ENCODE assay signal across 8 cellular contexts in genomic region chr1:50422946-50423669, GRCh38. TPM values are rescaled to one million over a fixed set of nuclear protein-coding genes. Genes with fewer than 3 reads are reported as not detected.
DNase-seq lines count a peak whose midpoint lies in the region; ATAC-seq and FAIRE-seq lines count a peak whose summit lies in the region.

DMRTA2 (minus strand) TSS chr1:50423443; CDS start chr1:50421536, 1,907 bp downstream.

- peak within 1 kb of the TSS; percentile 65 for H3K27ac Mint-ChIP-seq in activated T-helper 2 cell treated with anti-CD3 and anti-CD28 coated beads, Interferon-gamma antibody, Interleukin-2, Interleukin-4, amounts not matched to agents 10 μg/mL and 5 μg/mL and 100 μg/mL, durations not matched to agents 14 hours and 24 hours and 36 hours
- H3K27ac Mint-ChIP-seq in stimulated activated memory B cell treated with anti-CD40 and anti-IgM and Interleukin-4, amounts not matched to agents 10 μg/mL and 1 μg/mL and 100 μg/mL, for 72 hours: no peak within 1 kb of the TSS

- peak within 1 kb of the TSS; percentile 56 for H3K4me3 ChIP-seq in iPS-15b (ENCODE audit: low read depth, low read length)

- peaks cover 2% of the 10 kb centered on the region for H3K4me1 ChIP-seq in iPS-15b (ENCODE audit: control insufficient read depth, insufficient read depth, low read length)

- ATAC-seq in stimulated activated memory B cell treated with anti-CD40 and anti-IgM and Interleukin-4, amounts not matched to agents 10 μg/mL and 1 μg/mL and 100 μg/mL, for 72 hours: no peak
- ATAC-seq in GM18858 (IDR thresholded peaks at IDR 0.05; ENCODE audit: unreplicated experiment) (no peak), HG03342 (IDR thresholded peaks at IDR 0.05; ENCODE audit: unreplicated experiment) (no peak)

- no peaks in the 10 kb centered on the region for H3K36me3 Mint-ChIP-seq in activated T-helper 2 cell treated with anti-CD3 and anti-CD28 coated beads, Interferon-gamma antibody, Interleukin-2, Interleukin-4, amounts not matched to agents 10 μg/mL and 5 μg/mL and 100 μg/mL, durations not matched to agents 14 hours and 24 hours and 36 hours (ENCODE audit: low read depth)
- H3K36me3 Mint-ChIP-seq in stimulated activated memory B cell treated with anti-CD40 and anti-IgM and Interleukin-4, amounts not matched to agents 10 μg/mL and 1 μg/mL and 100 μg/mL, for 72 hours: no peaks in the 10 kb centered on the region

- H3K4me3 Mint-ChIP-seq in activated T-helper 2 cell treated with anti-CD3 and anti-CD28 coated beads, Interferon-gamma antibody, Interleukin-2, Interleukin-4, amounts not matched to agents 10 μg/mL and 5 μg/mL and 100 μg/mL, durations not matched to agents 14 hours and 24 hours and 36 hours (ENCODE audit: low read depth): peak within 1 kb of the TSS; percentile 68
- peak within 1 kb of the TSS; percentile 73 for H3K4me3 Mint-ChIP-seq in stimulated activated memory B cell treated with anti-CD40 and anti-IgM and Interleukin-4, amounts not matched to agents 10 μg/mL and 1 μg/mL and 100 μg/mL, for 72 hours

- H3K9me3 Mint-ChIP-seq in activated T-helper 2 cell treated with anti-CD3 and anti-CD28 coated beads, Interferon-gamma antibody, Interleukin-2, Interleukin-4, amounts not matched to agents 10 μg/mL and 5 μg/mL and 100 μg/mL, durations not matched to agents 14 hours and 24 hours and 36 hours: no peaks in the 10 kb centered on the region
- H3K9me3 Mint-ChIP-seq in stimulated activated memory B cell treated with anti-CD40 and anti-IgM and Interleukin-4, amounts not matched to agents 10 μg/mL and 1 μg/mL and 100 μg/mL, for 72 hours: peaks cover 5% of the 10 kb centered on the region

- peaks cover 26% of the 10 kb centered on the region for H3K4me1 Mint-ChIP-seq in activated T-helper 2 cell treated with anti-CD3 and anti-CD28 coated beads, Interferon-gamma antibody, Interleukin-2, Interleukin-4, amounts not matched to agents 10 μg/mL and 5 μg/mL and 100 μg/mL, durations not matched to agents 14 hours and 24 hours and 36 hours (ENCODE audit: low read depth)
- H3K4me1 Mint-ChIP-seq in stimulated activated memory B cell treated with anti-CD40 and anti-IgM and Interleukin-4, amounts not matched to agents 10 μg/mL and 1 μg/mL and 100 μg/mL, for 72 hours: peaks cover 51% of the 10 kb centered on the region

- DNase-seq in GM03348 (ENCODE audit: low spot score) (peak; percentile 61), NCI-H1105 (lab: John Stamatoyannopoulos, UW) (peak; percentile 91), GM19239 (ENCODE audit: insufficient read length, low spot score) (no peak)
- no peak for DNase-seq in activated T-helper 2 cell treated with anti-CD3 and anti-CD28 coated beads, Interferon-gamma antibody, Interleukin-2, Interleukin-4, amounts not matched to agents 10 μg/mL and 5 μg/mL and 100 μg/mL, durations not matched to agents 14 hours and 24 hours and 36 hours (ENCODE audit: low spot score)

- FAIRE-seq in GM19239 (lab: Jason Lieb, UNC): no peak

- H3K27me3 ChIP-seq in iPS-15b (ENCODE audit: control insufficient read depth, insufficient read depth, low read length): peaks cover 99% of the 10 kb centered on the region

- H3K9ac ChIP-seq in iPS-15b (ENCODE audit: low read depth, low read length): no peak within 1 kb of the TSS

- H3K36me3 ChIP-seq in iPS-15b (ENCODE audit: control insufficient read depth, insufficient read depth, low read length): no peaks in the 10 kb centered on the region

- peaks cover 78% of the 10 kb centered on the region for H3K27me3 Mint-ChIP-seq in activated T-helper 2 cell treated with anti-CD3 and anti-CD28 coated beads, Interferon-gamma antibody, Interleukin-2, Interleukin-4, amounts not matched to agents 10 μg/mL and 5 μg/mL and 100 μg/mL, durations not matched to agents 14 hours and 24 hours and 36 hours (ENCODE audit: low read depth)
- H3K27me3 Mint-ChIP-seq in stimulated activated memory B cell treated with anti-CD40 and anti-IgM and Interleukin-4, amounts not matched to agents 10 μg/mL and 1 μg/mL and 100 μg/mL, for 72 hours: peaks cover 90% of the 10 kb centered on the region

- intact Hi-C loops in activated T-helper 2 cell treated with anti-CD3 and anti-CD28 coated beads, Interferon-gamma antibody, Interleukin-2, Interleukin-4, amounts not matched to agents 10 μg/mL and 5 μg/mL and 100 μg/mL, durations not matched to agents 14 hours and 24 hours and 36 hours (cut with micrococcal nuclease): loop anchor here (5.0 kb wide), 1 partner anchor 184 kb away; no protein-coding TSS in a partner anchor

- no peaks in the 10 kb centered on the region for H3K9me3 ChIP-seq in iPS-15b (ENCODE audit: control insufficient read depth, insufficient read depth, low read length)

RNA-seq across cellular contexts. Expression of gene DMRTA2, which starts in this region (rescaled TPM):
- not detected in 2 replicates for total RNA-seq in activated T-helper 2 cell treated with anti-CD3 and anti-CD28 coated beads, Interferon-gamma antibody, Interleukin-2, Interleukin-4, amounts not matched to agents 10 μg/mL and 5 μg/mL and 100 μg/mL, durations not matched to agents 14 hours and 24 hours and 36 hours

Comparison
In these comparisons a context has a peak if more than half of its experiments do, and no peak if none do; other contexts are left out.
1. DNase-seq: peak in GM03348 (single experiment) and NCI-H1105 (single experiment); none in activated T-helper 2 cell treated with anti-CD3 and anti-CD28 coated beads, Interferon-gamma antibody, Interleukin-2, Interleukin-4, amounts not matched to agents 10 μg/mL and 5 μg/mL and 100 μg/mL, durations not matched to agents 14 hours and 24 hours and 36 hours (single experiment) and GM19239 (single experiment).